ENCODE assay signal across 17 cellular contexts in the genomic region with DNA sequence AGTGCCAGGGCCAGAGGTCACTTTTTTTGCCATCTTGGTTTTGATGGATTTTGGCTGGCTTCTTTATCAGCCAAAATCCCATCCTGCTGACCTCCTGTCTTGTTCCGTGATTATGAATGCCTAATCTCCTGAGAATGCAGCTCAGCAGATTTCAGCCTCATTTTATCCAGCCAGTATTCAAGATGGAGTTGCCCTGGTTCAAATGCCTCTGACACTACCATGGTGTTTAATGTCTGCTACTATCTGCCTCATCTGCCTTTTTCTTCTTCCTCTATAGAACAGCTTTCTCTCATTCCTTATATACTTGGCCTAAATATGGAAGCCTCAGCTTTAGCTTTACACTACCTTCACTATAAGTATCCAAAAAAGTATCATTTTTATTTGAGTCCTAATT. TPM values are rescaled to one million over a fixed set of nuclear protein-coding genes. Genes with fewer than 3 reads are reported as not detected.
DNase-seq lines count a peak whose midpoint lies in the region; ATAC-seq and TF ChIP-seq lines count a peak whose summit lies in the region.
"Had no signal": no experiment of that assay in that cellular context is flagged by ENCODE, and none has a peak within 500 bp of the region (broad histone marks: within the 10 kb centered on the region; RNA-seq: fewer than 3 reads in every experiment).

No MANE protein-coding gene starts in this region.

- TF ChIP-seq POLR2A in vagina (IDR thresholded peaks at IDR 0.05), result no peak

- no peaks in the 10 kb centered on the region for H3K36me3 Mint-ChIP-seq in activated naive CD4-positive, alpha-beta T cell treated with anti-CD3 and anti-CD28 coated beads, Interleukin-2, amount 50 U/mL, for 72 hours

- ATAC-seq in HG03097 (IDR thresholded peaks at IDR 0.05; ENCODE audit: low FRiP score, unreplicated experiment), result no peak
- no peak for ATAC-seq in activated naive CD4-positive, alpha-beta T cell treated with anti-CD3 and anti-CD28 coated beads, Interleukin-2, amount 50 U/mL, for 72 hours

- H3K27ac Mint-ChIP-seq in activated naive CD4-positive, alpha-beta T cell treated with anti-CD3 and anti-CD28 coated beads, Interleukin-2, amount 50 U/mL, for 72 hours, result no peak overlapping the region

- H2AK5ac ChIP-seq in mesendoderm (ENCODE audit: low read length), result no peak overlapping the region

- H3K4me3 ChIP-seq in left ventricle myocardium inferior, result peak overlapping the region; percentile 29
- H3K4me3 ChIP-seq in muscle layer of duodenum (ENCODE audit: low read depth in 1 of 2, low read length in 2 of 2), result no peak overlapping the region
- peak overlapping the region in 1 of 2 donors; percentile 10 for H3K4me3 ChIP-seq in vagina
- no peak overlapping the region for H3K4me3 ChIP-seq in mesendoderm (ENCODE audit: low read length)
- H3K4me3 ChIP-seq: BLaER1, HAP-1 had no signal

- no peak overlapping the region for H3K56ac ChIP-seq in mesendoderm (ENCODE audit: low read length)

- no peaks in the 10 kb centered on the region for H3K79me1 ChIP-seq in mesendoderm (ENCODE audit: low read length)

- H3K27me3 ChIP-seq in left ventricle myocardium inferior (ENCODE audit: low read depth) (no peaks in the 10 kb centered on the region), muscle layer of duodenum (ENCODE audit: low read depth, low read length) (no peaks in the 10 kb centered on the region), vagina (no peaks in the 10 kb centered on the region), mesendoderm (ENCODE audit: insufficient read depth, low read length, poor library complexity) (no peaks in the 10 kb centered on the region)
- H3K27me3 ChIP-seq: BLaER1 had no signal

- no peak overlapping the region for H3K18ac ChIP-seq in mesendoderm (ENCODE audit: low read length)

- no peak overlapping the region for H4K5ac ChIP-seq in mesendoderm (ENCODE audit: low read length)

- WGBS in mesendoderm (ENCODE audit: extremely low coverage, insufficient coverage, low lambda C conversion rate), result no CpG with 5 or more reads among the region's 1 CpG

- no peak overlapping the region for H3K4me2 ChIP-seq in mesendoderm (ENCODE audit: low read length)
- H3K4me2 ChIP-seq: BLaER1 had no signal

- H3K27ac ChIP-seq in left ventricle myocardium inferior (replicated peaks) (peak overlapping the region; percentile 47), muscle layer of duodenum (ENCODE audit: low read length) (peak overlapping the region; percentile 1), vagina (peak overlapping the region; percentile 16), mesendoderm (ENCODE audit: low read depth, low read length) (no peak overlapping the region)
- H3K27ac ChIP-seq: 22Rv1, BLaER1, RWPE1 had no signal

- no peaks in the 10 kb centered on the region for H3K79me2 ChIP-seq in mesendoderm (ENCODE audit: control insufficient read depth, insufficient read depth, low read length)

- TF ChIP-seq CTCF in left ventricle myocardium inferior (IDR thresholded peaks at IDR 0.05; ENCODE audit: borderline replicate concordance), result no peak
- no peak for TF ChIP-seq CTCF in vagina (IDR thresholded peaks at IDR 0.05)

- no peak overlapping the region for H3K9ac ChIP-seq in mesendoderm (ENCODE audit: low read length)
- H3K9ac ChIP-seq: BLaER1 had no signal

- H3K4ac ChIP-seq in mesendoderm (ENCODE audit: low read depth, low read length), result no peak overlapping the region

- DNase-seq in NCI-H82 (lab: John Stamatoyannopoulos, UW) (peak; percentile 2), NCI-H82 treated with DMSO at 0.1 percent for 48 hours (lab: John Stamatoyannopoulos, UW; ENCODE audit: unreplicated experiment) (no peak), left ventricle myocardium inferior (no peak), vagina (ENCODE audit: extremely low spot score in 2 of 2) (no peak), mesendoderm (no peak)
- DNase-seq in activated naive CD4-positive, alpha-beta T cell treated with anti-CD3 and anti-CD28 coated beads, Interleukin-2, amount 50 U/mL, for 72 hours (ENCODE audit: low spot score in 2 of 2), result no peak
- DNase-seq: DMS 273 treated with DMSO at 0.1 percent for 48 hours, IMR-90, NCI-H1417 treated with DMSO at 0.1 percent for 48 hours, NCI-H2081, NCI-H524 treated with DMSO at 0.1 percent for 48 hours had no signal

- H3K23ac ChIP-seq in mesendoderm (ENCODE audit: low read length), result no peak overlapping the region

- H2BK5ac ChIP-seq in mesendoderm (ENCODE audit: low read length), result no peak overlapping the region

- no peak overlapping the region for H2BK120ac ChIP-seq in mesendoderm (ENCODE audit: low read depth, low read length)

- no peak overlapping the region for H2BK15ac ChIP-seq in mesendoderm (replicated peaks; ENCODE audit: low read depth)

- H4K8ac ChIP-seq in mesendoderm (ENCODE audit: low read depth, low read length), result no peak overlapping the region

- H3K9me3 Mint-ChIP-seq in activated naive CD4-positive, alpha-beta T cell treated with anti-CD3 and anti-CD28 coated beads, Interleukin-2, amount 50 U/mL, for 72 hours, result no peaks in the 10 kb centered on the region

- intact Hi-C loops in left ventricle myocardium inferior (cut with micrococcal nuclease), result loop anchor here (10.0 kb wide), 2 partner anchors 47 to 187 kb away; partner anchors contain the start of gene ACER3
- intact Hi-C loops in vagina (cut with DNase I), result no loop called here

- H3K9me3 ChIP-seq in left ventricle myocardium inferior (replicated peaks), result peaks cover 9% of the 10 kb centered on the region
- H3K9me3 ChIP-seq in muscle layer of duodenum (ENCODE audit: control insufficient read depth in 1 of 2, low read length in 2 of 2), result no peaks in the 10 kb centered on the region
- no peaks in the 10 kb centered on the region for H3K9me3 ChIP-seq in vagina
- H3K9me3 ChIP-seq: HAP-1 had no signal

- H3K36me3 ChIP-seq in left ventricle myocardium inferior, result no peaks in the 10 kb centered on the region
- H3K36me3 ChIP-seq in muscle layer of duodenum (ENCODE audit: control insufficient read depth in 1 of 2, insufficient read depth in 2 of 2, low read length in 2 of 2), result peaks cover 0 to under 1% of the 10 kb centered on the region in 2 donors
- no peaks in the 10 kb centered on the region for H3K36me3 ChIP-seq in vagina
- no peaks in the 10 kb centered on the region for H3K36me3 ChIP-seq in mesendoderm (ENCODE audit: control insufficient read depth, insufficient read depth, low read length)
- H3K36me3 ChIP-seq: HAP-1 had no signal

- H3K4me1 ChIP-seq in left ventricle myocardium inferior (peaks cover 12% of the 10 kb centered on the region), muscle layer of duodenum (ENCODE audit: control insufficient read depth in 1 of 2, insufficient read depth in 2 of 2, low read length in 2 of 2) (no peaks in the 10 kb centered on the region), vagina (peaks cover 9% of the 10 kb centered on the region), mesendoderm (ENCODE audit: control insufficient read depth, low read depth, low read length) (no peaks in the 10 kb centered on the region)
- H3K4me1 ChIP-seq: BLaER1 had no signal

RNA-seq across cellular contexts. Expression of gene ACER3, which starts 50.7 kb away (rescaled TPM):
- 8.5 TPM for total RNA-seq in left ventricle myocardium inferior
- 16.2 TPM for total RNA-seq in vagina
- total RNA-seq in activated naive CD4-positive, alpha-beta T cell treated with anti-CD3 and anti-CD28 coated beads, Interleukin-2, amount 50 U/mL, for 72 hours, result 10 to 100 TPM; 10.8 to 24.3 TPM
- 9.5 TPM for polyA plus RNA-seq in mesendoderm (2013, experiment 1 of 2)
- polyA plus RNA-seq in mesendoderm (2013, experiment 2 of 2), result 9.0 TPM
